In the genomic region with DNA sequence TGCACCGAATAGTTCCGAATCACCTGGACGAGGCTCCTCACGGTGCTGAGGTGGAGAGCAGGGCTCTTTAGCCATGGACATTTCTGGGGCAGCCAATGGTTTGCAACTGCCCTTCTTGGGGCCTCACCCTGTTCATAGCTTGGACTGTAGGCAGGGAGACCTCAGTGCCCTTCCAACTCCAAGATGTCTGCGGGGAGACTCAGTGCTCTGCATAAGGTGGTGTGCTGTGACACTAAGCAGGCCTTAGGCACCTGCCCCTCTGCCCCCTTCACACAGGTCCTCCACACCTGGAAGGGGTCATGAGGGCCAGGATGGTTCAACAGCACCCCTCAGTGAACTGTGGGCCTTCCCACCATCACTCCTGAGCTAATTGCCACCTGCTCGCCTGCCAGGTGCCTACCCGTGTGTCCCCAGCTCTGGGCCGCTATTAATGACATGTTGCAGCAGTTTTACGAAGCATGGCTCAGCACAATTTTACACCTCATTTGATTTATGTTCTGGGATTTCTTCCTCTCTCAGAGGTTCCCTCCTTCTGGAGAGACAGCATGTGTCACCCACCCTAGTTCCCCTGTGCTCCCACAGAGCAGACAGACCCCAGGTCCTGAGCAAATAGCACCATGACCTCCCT, we compare ENCODE assay signal across 24 cellular contexts.
"Had no signal": no experiment of that assay in that cellular context is flagged by ENCODE, and none has a peak within 500 bp of the region (broad histone marks: within the 10 kb centered on the region; RNA-seq: fewer than 3 reads in every experiment).

No MANE protein-coding gene starts in this region.

- ATAC-seq: activated T-cell treated with anti-CD3 and anti-CD28 coated beads, Interleukin-2, amount 50 U/mL, for 4 hours had no signal

- FAIRE-seq: astrocyte had no signal

- H3K4me1 ChIP-seq: Peyer's patch had no signal

- H3K9ac ChIP-seq: SK-N-SH had no signal

- H3K27ac ChIP-seq: Peyer's patch, RWPE1, SJCRH30, VCaP had no signal

- H3K9me3 ChIP-seq: Peyer's patch, SJCRH30, SK-N-SH had no signal

- H3K4me2 ChIP-seq: SK-N-SH had no signal

- H3K36me3 ChIP-seq: Peyer's patch, SJCRH30 had no signal

- H3K4me3 ChIP-seq: Peyer's patch, SJCRH30 had no signal

- DNase-seq: activated CD4-positive, alpha-beta memory T cell treated with anti-CD3 and anti-CD28 coated beads for 36 hours; activated CD4-positive, alpha-beta T cell treated with anti-CD3 and anti-CD28 coated beads, Interleukin-2, amount 10 ng/mL, durations not matched to agents 7 days and 5 days; activated CD4-positive, CD25-positive, alpha-beta regulatory T cell; activated CD8-positive, alpha-beta memory T cell treated with anti-CD3 and anti-CD28 coated beads for 24 hours; activated effector memory CD4-positive, alpha-beta T cell treated with anti-CD3 and anti-CD28 coated beads, Interleukin-2, amount 50 U/mL, for 16 hours; activated naive CD4-positive, alpha-beta T cell treated with anti-CD3 and anti-CD28 coated beads for 36 hours; activated T-cell treated with anti-CD3 and anti-CD28 coated beads, Interleukin-2, amount 50 U/mL, for 4 hours; amygdala; Kasumi-1; NCI-H1694 treated with DMSO at 0.1 percent for 48 hours; NCI-H2081; NCI-H2227 treated with DMSO at 0.1 percent for 48 hours; NCI-H446 treated with DMSO at 0.1 percent for 48 hours; NCI-H524 treated with DMSO at 0.1 percent for 48 hours; NCI-H774; NK-92 treated with Interleukin-12 subunit alpha and Interleukin-12 subunit beta, amount 100 ng/mL, for 24 hours; Peyer's patch; Right ventricle myocardium superior; SJCRH30; SK-N-SH; T-helper 1 cell had no signal

- H3K27me3 ChIP-seq: Peyer's patch, SJCRH30 had no signal
